In genomic region chr16:47377156-47377555, GRCh38 we compare ENCODE assay signal across 26 cellular contexts.
DNase-seq lines count a peak whose midpoint lies in the region; TF ChIP-seq lines count a peak whose summit lies in the region.
"Had no signal": no experiment of that assay in that cellular context is flagged by ENCODE, and none has a peak within 500 bp of the region (broad histone marks: within the 10 kb centered on the region; RNA-seq: fewer than 3 reads in every experiment).

No MANE protein-coding gene starts in this region.

- H3K9me3 ChIP-seq in AG04450 (ENCODE audit: control insufficient read depth, insufficient read depth, low read length) (no peaks in the 10 kb centered on the region), HEK293 (ENCODE audit: control insufficient read depth, insufficient read depth, low read depth, low read length) (no peaks in the 10 kb centered on the region)
- H3K9me3 ChIP-seq: ovary, spleen, upper lobe of right lung had no signal

- H3K27me3 ChIP-seq in AG04450 (ENCODE audit: control insufficient read depth, insufficient read depth, low read length), result no peaks in the 10 kb centered on the region
- H3K27me3 ChIP-seq: dorsolateral prefrontal cortex, ovary, spleen, upper lobe of right lung had no signal

- H3K27ac ChIP-seq in AG04450 (ENCODE audit: low read depth, low read length), result no peak overlapping the region
- no peak overlapping the region for H3K27ac ChIP-seq in HEK293 (ENCODE audit: extremely low read depth, low read depth, low read length)
- H3K27ac ChIP-seq: ovary, spleen, upper lobe of right lung, VCaP had no signal

- CTCF ChIA-PET in AG04450 (lab: Charles Lee), result no interaction called here
- CTCF ChIA-PET in HEK293 (lab: Yijun Ruan, JAX), result interaction anchor here (0.6 kb wide), 1 partner anchor 11 kb away, joined by 4 read pairs; no protein-coding TSS in a partner anchor
- CTCF ChIA-PET in HEK293T (lab: Yijun Ruan, JAX), result no interaction called here

- no peak overlapping the region for H3K4me3 ChIP-seq in AG04450 (ENCODE audit: low read depth, low read length)
- no peak overlapping the region for H3K4me3 ChIP-seq in HEK293 (ENCODE audit: low read depth, low read length)
- H3K4me3 ChIP-seq: dorsolateral prefrontal cortex, ovary, spleen, upper lobe of right lung had no signal

- DNase-seq in AG04450 (ENCODE audit: low read depth, low spot score) (peak; percentile 30), amniotic epithelial cell (ENCODE audit: low read depth) (peak; percentile 42), fibroblast of peridontal ligament (ENCODE audit: extremely low read depth) (peak; percentile 54), COLO829 (ENCODE audit: low spot score) (no peak), HEK293T (ENCODE audit: extremely low spot score) (no peak), ureter (ENCODE audit: low spot score) (no peak), anterior cingulate cortex (lab: John Stamatoyannopoulos, UW) (no peak)
- DNase-seq: activated CD4-positive, alpha-beta T cell treated with anti-CD3 and anti-CD28 coated beads, Interleukin-2, amount 10 ng/mL, durations not matched to agents 7 days and 5 days; activated CD8-positive, alpha-beta memory T cell treated with anti-CD3 and anti-CD28 coated beads, Interleukin-2, amount 10 ng/mL, durations not matched to agents 7 days and 5 days; activated naive CD4-positive, alpha-beta T cell treated with anti-CD3 and anti-CD28 coated beads for 36 hours; activated T-cell treated with anti-CD3 and anti-CD28 coated beads, Interleukin-2, amount 50 U/mL, for 72 hours; dorsolateral prefrontal cortex; foreskin melanocyte; immature natural killer cell; Kasumi-1; NCI-H1092; NCI-H2029; NCI-H226; ovary; right cardiac atrium; spleen; stimulated activated CD4-positive, alpha-beta T cell treated with anti-CD3 and anti-CD28 coated beads, Interleukin-2, amount 100 ng/mL, for 48 hours; substantia nigra; upper lobe of right lung had no signal

- H3K4me1 ChIP-seq in HEK293 (ENCODE audit: control insufficient read depth, insufficient read depth, low read length), result 0 out of 2 replicates have a peak, but pooled peaks cover 2% of the 10 kb centered on the region
- H3K4me1 ChIP-seq: spleen, upper lobe of right lung had no signal

- TF ChIP-seq CTCF in AG04450 (IDR thresholded peaks at IDR 0.05; ENCODE audit: low read depth, low read length), result no peak
- no peak for TF ChIP-seq CTCF in HEK293 (tag by site-specific recombination; IDR thresholded peaks at IDR 0.05)

- POLR2A ChIA-PET in AG04450 (lab: Yijun Ruan, JAX) (no interaction called here), HEK293 (lab: Yijun Ruan, JAX) (interaction anchor here (0.7 kb wide), 1 partner anchor 24 kb away, joined by 4 read pairs; no protein-coding TSS in a partner anchor), HEK293T (lab: Yijun Ruan, JAX) (no interaction called here)

- H3K36me3 ChIP-seq in HEK293 (ENCODE audit: control insufficient read depth in 2 of 2, insufficient read depth in 1 of 2, low read length in 2 of 2), result no peaks in the 10 kb centered on the region
- H3K36me3 ChIP-seq: ovary had no signal

TF ChIP-seq in HEK293, 187 proteins besides CTCF, POLR2A, EP300 and RAD21:
- TF ChIP-seq ZNF629 (tag by site-specific recombination; IDR thresholded peaks at IDR 0.05) (0 out of 2 replicates have a peak, but pooled peaks have one; percentile 34), KLF16 (tag by site-specific recombination; IDR thresholded peaks at IDR 0.05) (no peak)
TF ChIP-seq in HEK293: peak in this region for 1.

TF ChIP-seq in HEK293T, 16 proteins besides CTCF, POLR2A, EP300 and RAD21:
- TF ChIP-seq PKNOX1 (IDR thresholded peaks at IDR 0.05) (no peak), BHLHE40 (IDR thresholded peaks at IDR 0.05; ENCODE audit: borderline replicate concordance) (no peak), SUZ12 (IDR thresholded peaks at IDR 0.05) (no peak), SP1 (IDR thresholded peaks at IDR 0.05) (no peak), TARDBP (IDR thresholded peaks at IDR 0.05) (no peak), ARNT (IDR thresholded peaks at IDR 0.05) (no peak), NFRKB (IDR thresholded peaks at IDR 0.05) (no peak), ELF4 (IDR thresholded peaks at IDR 0.05) (no peak), FOXK2 (IDR thresholded peaks at IDR 0.05) (no peak), FOXM1 (IDR thresholded peaks at IDR 0.05; ENCODE audit: borderline replicate concordance) (no peak), FOXA1 (IDR thresholded peaks at IDR 0.05) (no peak), HDGF (IDR thresholded peaks at IDR 0.05; ENCODE audit: borderline replicate concordance) (no peak), ZNF384 (IDR thresholded peaks at IDR 0.05) (no peak), L3MBTL2 (conservative IDR thresholded peaks at IDR 0.05) (no peak)
TF ChIP-seq in HEK293T: peak in this region for 0.

Comparison
In these comparisons a context has a peak if more than half of its experiments do, and no peak if none do; other contexts are left out.
1. DNase-seq: peak in AG04450 (single experiment), amniotic epithelial cell (single experiment) and fibroblast of peridontal ligament (single experiment); none in COLO829 (single experiment), HEK293T (single experiment), ureter (single experiment) and anterior cingulate cortex (0 of 58).